Comparison of ENCODE assay signal across 3 cellular contexts in genomic region chr10:1150638-1150955, GRCh38.
TF ChIP-seq lines count a peak whose summit lies in the region.

No MANE protein-coding gene starts in this region.

TF ChIP-seq in SK-N-SH, 30 proteins besides CTCF, POLR2A, EP300 and RAD21 (continued from another document):
- TF ChIP-seq IRF3 (IDR thresholded peaks at IDR 0.05; ENCODE audit: low read depth, low read length), result no peak
- TF ChIP-seq USF1 (IDR thresholded peaks at IDR 0.05; ENCODE audit: borderline replicate concordance, low read depth), result no peak
- TF ChIP-seq PBX3 (IDR thresholded peaks at IDR 0.05), result no peak
- TF ChIP-seq TEAD4 (IDR thresholded peaks at IDR 0.05; ENCODE audit: borderline replicate concordance, insufficient read depth), result no peak
- no peak for TF ChIP-seq POLR2AphosphoS5 (IDR thresholded peaks at IDR 0.05; ENCODE audit: low read depth, low read length)
- no peak for TF ChIP-seq YY1 (IDR thresholded peaks at IDR 0.05; ENCODE audit: low read depth)
- no peak for TF ChIP-seq GATA2 (CRISPR knock-in tag; IDR thresholded peaks at IDR 0.05)
- no peak for TF ChIP-seq SMC3 (IDR thresholded peaks at IDR 0.05; ENCODE audit: low read depth, low read length)
- no peak for TF ChIP-seq RFX5 (IDR thresholded peaks at IDR 0.05; ENCODE audit: low read length)
- no peak for TF ChIP-seq MEF2A (IDR thresholded peaks at IDR 0.05; ENCODE audit: borderline replicate concordance, low read depth)
- no peak for TF ChIP-seq SIN3A (IDR thresholded peaks at IDR 0.05; ENCODE audit: borderline replicate concordance, low read depth, low read length)
- no peak for TF ChIP-seq RCOR1 (IDR thresholded peaks at IDR 0.05; ENCODE audit: low read length)
- no peak for TF ChIP-seq FOXJ3 (CRISPR knock-in tag; IDR thresholded peaks at IDR 0.05)
- TF ChIP-seq ELF1 (IDR thresholded peaks at IDR 0.05), result no peak
- TF ChIP-seq ZBTB33 (IDR thresholded peaks at IDR 0.05; ENCODE audit: borderline replicate concordance, low read depth), result no peak

TF ChIP-seq in SK-N-SH treated with all-trans-retinoic acid at 6 μM for 48 hours, 23 proteins besides CTCF, POLR2A, EP300 and RAD21 (continued from another document):
- TF ChIP-seq POU6F1 (CRISPR knock-in tag; IDR thresholded peaks at IDR 0.05; ENCODE audit: borderline replicate concordance, low read depth), result no peak
- no peak for TF ChIP-seq ZNF70 (CRISPR knock-in tag; IDR thresholded peaks at IDR 0.05)

TF ChIP-seq in IMR-90, 13 proteins besides CTCF, POLR2A, EP300 and RAD21 (continued from another document):
- TF ChIP-seq BHLHE40 (IDR thresholded peaks at IDR 0.05; ENCODE audit: low read depth, low read length) (no peak), ELK1 (IDR thresholded peaks at IDR 0.05; ENCODE audit: borderline replicate concordance, low read depth, low read length) (no peak), NFE2L2 (IDR thresholded peaks at IDR 0.05; ENCODE audit: low read depth, low read length) (no peak), CEBPB (IDR thresholded peaks at IDR 0.05; ENCODE audit: low read depth, low read length) (no peak), RFX5 (IDR thresholded peaks at IDR 0.05; ENCODE audit: low read depth, low read length) (no peak)
